In genomic region chr16:81254919-81255526, GRCh38 we compare ENCODE assay signal across 37 cellular contexts. TPM values are rescaled to one million over a fixed set of nuclear protein-coding genes. Genes with fewer than 3 reads are reported as not detected.
"Had no signal": no experiment of that assay in that cellular context is flagged by ENCODE, and none has a peak within 500 bp of the region (broad histone marks: within the 10 kb centered on the region; RNA-seq: fewer than 3 reads in every experiment).

No MANE protein-coding gene starts in this region.

- H3K4me1 ChIP-seq: adrenal gland, body of pancreas, breast epithelium had no signal

- H3K27me3 ChIP-seq: adrenal gland, body of pancreas, brain microvascular endothelial cell, breast epithelium had no signal

- H3K9me3 ChIP-seq: adrenal gland, body of pancreas, breast epithelium had no signal

- ATAC-seq: activated CD8-positive, alpha-beta T cell treated with anti-CD3 and anti-CD28 coated beads for 36 hours; activated naive CD4-positive, alpha-beta T cell treated with anti-CD3 and anti-CD28 coated beads, Interleukin-2, amount 50 U/mL, for 72 hours; activated T-cell treated with anti-CD3 and anti-CD28 coated beads, Interleukin-2, amount 50 U/mL, for 4 hours; activated T-cell treated with anti-CD3 and anti-CD28 coated beads, Interleukin-2, amount 50 U/mL, for 72 hours; activated T-helper 17 cell treated with anti-CD3 and anti-CD28 coated beads, Interleukin-2, amount 50 U/mL, for 72 hours; body of pancreas had no signal

- FAIRE-seq: astrocyte, TTC549 had no signal

- H3K36me3 ChIP-seq: adrenal gland, brain microvascular endothelial cell, breast epithelium had no signal

- H3K4me3 ChIP-seq: adrenal gland, body of pancreas, breast epithelium had no signal

- H3K27ac ChIP-seq: adrenal gland, body of pancreas, brain microvascular endothelial cell, breast epithelium, VCaP had no signal

- DNase-seq: activated B cell treated with CpG ODN at 0.5 μM for 24 hours; activated CD4-positive, alpha-beta memory T cell treated with anti-CD3 and anti-CD28 coated beads for 36 hours; activated CD4-positive, alpha-beta T cell treated with anti-CD3 and anti-CD28 coated beads for 4 hours; activated CD4-positive, alpha-beta T cell treated with anti-CD3 and anti-CD28 coated beads, Interleukin-2, amount 10 ng/mL, durations not matched to agents 24 days and 14 days; activated CD4-positive, alpha-beta T cell treated with anti-CD3 and anti-CD28 coated beads, Interleukin-2, amount 50 U/mL, for 1 hour; activated CD4-positive, alpha-beta T cell treated with anti-CD3 and anti-CD28 coated beads, Interleukin-2, amount 50 U/mL, for 4 hours; activated CD4-positive, CD25-positive, alpha-beta regulatory T cell treated with anti-CD3 and anti-CD28 coated beads, Interleukin-2, amount 50 U/mL, for 72 hours; activated CD8-positive, alpha-beta memory T cell treated with anti-CD3 and anti-CD28 coated beads, Interleukin-2, amount 50 U/mL, for 4 hours; activated CD8-positive, alpha-beta T cell treated with anti-CD3 and anti-CD28 coated beads for 36 hours; activated effector memory CD4-positive, alpha-beta T cell treated with anti-CD3 and anti-CD28 coated beads, Interleukin-2, amount 50 U/mL, for 16 hours; activated gamma-delta T cell treated with Interleukin-2 at 50 U/mL for 16 hours; activated naive CD4-positive, alpha-beta T cell; activated naive CD4-positive, alpha-beta T cell treated with anti-CD3 and anti-CD28 coated beads for 36 hours; activated naive CD4-positive, alpha-beta T cell treated with anti-CD3 and anti-CD28 coated beads, Interleukin-2, amount 50 U/mL, for 16 hours; activated naive CD8-positive, alpha-beta T cell treated with anti-CD3 and anti-CD28 coated beads for 36 hours; activated T-cell treated with anti-CD3 and anti-CD28 coated beads for 4 hours; activated T-cell treated with anti-CD3 and anti-CD28 coated beads, Interleukin-2, amount 50 U/mL, for 1 hour; activated T-cell treated with anti-CD3 and anti-CD28 coated beads, Interleukin-2, amount 50 U/mL, for 4 hours; activated T-cell treated with anti-CD3 and anti-CD28 coated beads, Interleukin-2, amount 50 U/mL, for 72 hours; adrenal gland; amniotic stem cell; aorta; body of pancreas; brain microvascular endothelial cell; central memory CD4-positive, alpha-beta T cell; T-helper 1 cell; T-helper 2 cell; T-helper 9 cell had no signal

RNA-seq across cellular contexts. Expression of gene BCO1, which starts 16.5 kb away (rescaled TPM):
- total RNA-seq: activated B cell treated with CpG ODN at 0.5 μM for 24 hours; activated CD4-positive, alpha-beta memory T cell treated with anti-CD3 and anti-CD28 coated beads for 36 hours; activated CD4-positive, alpha-beta T cell treated with anti-CD3 and anti-CD28 coated beads, Interleukin-2, amount 10 ng/mL, durations not matched to agents 24 days and 14 days; activated CD8-positive, alpha-beta memory T cell treated with anti-CD3 and anti-CD28 coated beads for 36 hours; activated CD8-positive, alpha-beta T cell treated with anti-CD3 and anti-CD28 coated beads for 36 hours; activated naive CD4-positive, alpha-beta T cell treated with anti-CD3 and anti-CD28 coated beads for 36 hours; activated naive CD4-positive, alpha-beta T cell treated with anti-CD3 and anti-CD28 coated beads, Interleukin-2, amount 50 U/mL, for 72 hours; activated naive CD8-positive, alpha-beta T cell treated with anti-CD3 and anti-CD28 coated beads for 36 hours; activated T-cell treated with anti-CD3 and anti-CD28 coated beads, Interleukin-2, amount 50 U/mL, for 4 hours; activated T-cell treated with anti-CD3 and anti-CD28 coated beads, Interleukin-2, amount 50 U/mL, for 72 hours; activated T-helper 1 cell treated with anti-CD3 and anti-CD28 coated beads, Interleukin-12 subunit alpha, Interleukin-12 subunit beta, Interleukin-2, Interleukin-4 antibody, amounts not matched to agents 30 ng/mL and 10 ng/mL and 1 ng/mL, durations not matched to agents 14 hours and 24 hours and 36 hours; activated T-helper 17 cell treated with anti-CD3 and anti-CD28 coated beads, Interleukin-2, amount 50 U/mL, for 72 hours; adrenal gland; aorta; astrocyte; body of pancreas; cardiac septum had no signal
